9 cellular contexts compared by ENCODE assay signal in the genomic region with DNA sequence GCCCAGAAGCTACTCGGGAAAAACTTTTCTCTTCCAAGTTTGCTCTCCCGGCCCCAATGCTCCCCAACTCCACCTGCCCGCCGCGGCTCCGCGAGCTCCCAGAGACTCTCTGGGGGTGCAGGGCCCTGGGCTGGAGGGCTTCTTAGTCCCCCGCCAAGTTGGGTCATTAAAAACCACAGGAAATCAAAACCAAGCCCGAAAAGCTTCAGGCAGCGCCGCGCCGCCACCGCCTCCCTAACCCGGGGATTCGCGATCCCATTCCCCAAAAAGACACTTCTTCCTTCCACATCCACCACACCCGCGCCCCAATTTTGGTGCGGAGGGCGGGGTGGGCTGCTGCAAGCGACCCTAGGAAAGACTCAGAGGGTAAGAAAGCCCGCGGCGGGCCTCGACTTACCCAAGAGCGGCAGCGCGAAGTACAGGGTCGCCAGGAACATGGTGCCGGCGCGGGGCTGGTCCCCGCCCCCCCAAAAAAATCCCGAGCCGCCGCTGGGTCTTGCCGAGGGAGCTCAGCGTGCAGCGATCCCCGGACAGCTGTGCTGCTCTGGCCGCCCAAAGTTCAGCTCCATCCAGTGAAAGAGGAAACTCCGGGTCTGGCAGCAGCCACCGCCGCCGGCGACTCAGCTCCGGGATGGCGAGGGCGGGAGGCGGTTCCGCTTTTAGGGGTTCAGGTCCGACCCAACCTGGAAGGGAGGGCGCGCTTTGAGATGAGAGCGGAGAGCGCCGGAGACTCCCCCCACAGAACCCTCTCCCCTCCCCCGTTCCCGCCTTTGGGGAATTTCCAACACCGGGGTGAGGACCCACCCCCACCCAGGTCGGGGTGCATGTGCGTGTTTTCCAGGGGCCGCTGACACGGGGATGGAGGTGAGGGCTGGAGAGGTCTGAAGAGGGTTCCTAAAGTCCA. TPM values are rescaled to one million over a fixed set of nuclear protein-coding genes. Genes with fewer than 3 reads are reported as not detected.
DNase-seq lines count a peak whose midpoint lies in the region; ATAC-seq and TF ChIP-seq lines count a peak whose summit lies in the region.
"Had no signal": no experiment of that assay in that cellular context is flagged by ENCODE, and none has a peak within 500 bp of the region (broad histone marks: within the 10 kb centered on the region; RNA-seq: fewer than 3 reads in every experiment).

No MANE protein-coding gene starts in this region.

- H3K27ac ChIP-seq in brain microvascular endothelial cell, result no peak overlapping the region
- peak overlapping the region in 1 of 2 donors; percentile 2 for H3K27ac ChIP-seq in tibial artery
- H3K27ac ChIP-seq: C4-2B had no signal

- in situ Hi-C loops in brain microvascular endothelial cell (cut with HindIII; ENCODE audit: low pct_ligation_motif_present, low sequenced_read_pairs), result no loop called here

- peaks cover 0 to 46% (median 37%) of the 10 kb centered on the region in 4 donors for H3K4me1 ChIP-seq in tibial artery

- no peaks in the 10 kb centered on the region for H3K36me3 Mint-ChIP-seq in T-helper 1 cell treated with Interleukin-12 subunit alpha and Interleukin-12 subunit beta and Interleukin-4 antibody, amounts not matched to agents 30 μg/mL and 1 μg/mL, for 36 hours (ENCODE audit: low read depth)

- peaks cover 71% of the 10 kb centered on the region for H3K27me3 Mint-ChIP-seq in T-helper 1 cell treated with Interleukin-12 subunit alpha and Interleukin-12 subunit beta and Interleukin-4 antibody, amounts not matched to agents 30 μg/mL and 1 μg/mL, for 36 hours (ENCODE audit: low read depth)

- no peak for TF ChIP-seq CTCF in brain microvascular endothelial cell (IDR thresholded peaks at IDR 0.05; ENCODE audit: low read depth, low read length, missing control alignments)
- TF ChIP-seq CTCF in tibial artery (IDR thresholded peaks at IDR 0.05), result no peak

- no peak overlapping the region for H3K4me3 Mint-ChIP-seq in T-helper 1 cell treated with Interleukin-12 subunit alpha and Interleukin-12 subunit beta and Interleukin-4 antibody, amounts not matched to agents 30 μg/mL and 1 μg/mL, for 36 hours

- peak overlapping the region; percentile 49 for H3K27ac Mint-ChIP-seq in T-helper 1 cell treated with Interleukin-12 subunit alpha and Interleukin-12 subunit beta and Interleukin-4 antibody, amounts not matched to agents 30 μg/mL and 1 μg/mL, for 36 hours

- peaks cover 40% of the 10 kb centered on the region for H3K27me3 ChIP-seq in brain microvascular endothelial cell (replicated peaks)
- H3K27me3 ChIP-seq in tibial artery, result peaks cover 0 to 76% of the 10 kb centered on the region in 2 donors

- no peaks in the 10 kb centered on the region for H3K9me3 Mint-ChIP-seq in T-helper 1 cell treated with Interleukin-12 subunit alpha and Interleukin-12 subunit beta and Interleukin-4 antibody, amounts not matched to agents 30 μg/mL and 1 μg/mL, for 36 hours

- H3K4me3 ChIP-seq in brain microvascular endothelial cell (ENCODE audit: low read depth, low read length), result peak overlapping the region; percentile 63
- H3K4me3 ChIP-seq in tibial artery, result peak overlapping the region; percentile 44 to 54

- ATAC-seq in left lobe of liver (peak; percentile 57), GM18858 (IDR thresholded peaks at IDR 0.05; ENCODE audit: unreplicated experiment) (no peak), HG03175 (IDR thresholded peaks at IDR 0.05; ENCODE audit: unreplicated experiment) (no peak)

- DNase-seq in T-helper 1 cell (no peak), brain microvascular endothelial cell (no peak), left lobe of liver (ENCODE audit: low spot score) (peak; percentile 71), tibial artery (peak in 1 of 2 donors; percentile 38), SW480 (ENCODE audit: low spot score) (no peak)

- intact Hi-C loops in tibial artery (cut with DNase I; ENCODE audit: low total_unique reads), result no loop called here

- H3K4me1 Mint-ChIP-seq in T-helper 1 cell treated with Interleukin-12 subunit alpha and Interleukin-12 subunit beta and Interleukin-4 antibody, amounts not matched to agents 30 μg/mL and 1 μg/mL, for 36 hours (ENCODE audit: low read depth), result peaks cover 2% of the 10 kb centered on the region

- H3K9me3 ChIP-seq in tibial artery, result no peaks in the 10 kb centered on the region

- no peaks in the 10 kb centered on the region for H3K36me3 ChIP-seq in brain microvascular endothelial cell (replicated peaks)
- H3K36me3 ChIP-seq in tibial artery, result no peaks in the 10 kb centered on the region

RNA-seq across cellular contexts. Expression of a gene that starts 1.2 kb away (rescaled TPM):
- total RNA-seq in left lobe of liver, result 75.2 TPM

RNA-seq across cellular contexts. Expression of a gene that starts 52.4 kb away (rescaled TPM):
- total RNA-seq in left lobe of liver, result not detected
